In genomic region chr11:57214087-57214395, GRCh38 we compare ENCODE assay signal across 20 cellular contexts. TPM values are rescaled to one million over a fixed set of nuclear protein-coding genes. Genes with fewer than 3 reads are reported as not detected.
DNase-seq lines count a peak whose midpoint lies in the region; ATAC-seq and TF ChIP-seq lines count a peak whose summit lies in the region.
"Had no signal": no experiment of that assay in that cellular context is flagged by ENCODE, and none has a peak within 500 bp of the region (broad histone marks: within the 10 kb centered on the region; RNA-seq: fewer than 3 reads in every experiment).

No MANE protein-coding gene starts in this region.

- no peaks in the 10 kb centered on the region for H3F3A ChIP-seq in GM23338 (replicated peaks; ENCODE audit: low read depth)

- DNase-seq in GM23338 (ENCODE audit: low spot score) (no peak), SJSA1 (ENCODE audit: low read depth in 1 of 2, low spot score in 2 of 2) (peak in 1 of 2 experiments; percentile 32), left ventricle myocardium inferior (no peak), retina (peak; percentile 75), DMS53 treated with DMSO at 0.1 percent for 48 hours (lab: John Stamatoyannopoulos, UW; ENCODE audit: unreplicated experiment) (no peak), T-helper 17 cell (no peak)
- no peak for DNase-seq in activated T-helper 1 cell treated with anti-CD3 and anti-CD28 coated beads, Interleukin-12 subunit alpha, Interleukin-12 subunit beta, Interleukin-2, Interleukin-4 antibody, amounts not matched to agents 30 ng/mL and 10 ng/mL and 1 ng/mL, durations not matched to agents 14 hours and 24 hours and 36 hours (ENCODE audit: low spot score)
- DNase-seq: activated CD4-positive, alpha-beta memory T cell treated with anti-CD3 and anti-CD28 coated beads, Interleukin-2, amount 10 ng/mL, durations not matched to agents 7 days and 5 days; activated effector memory CD4-positive, alpha-beta T cell treated with anti-CD3 and anti-CD28 coated beads, Interleukin-2, amount 50 U/mL, for 16 hours; CD4-positive, alpha-beta T cell; effector CD8-positive, alpha-beta T cell; naive thymus-derived CD4-positive, alpha-beta T cell; NCI-H526; RPMI8226; stimulated activated CD4-positive, alpha-beta T cell treated with anti-CD3 and anti-CD28 coated beads, Interleukin-4, amount 100 ng/mL, for 1 hour had no signal

- H3K4me3 ChIP-seq in GM23338 (no peak overlapping the region), SJSA1 (no peak overlapping the region), left ventricle myocardium inferior (no peak overlapping the region)
- H3K4me3 ChIP-seq: ascending aorta had no signal

- H3K9me3 ChIP-seq in SJSA1 (replicated peaks), result no peaks in the 10 kb centered on the region
- no peaks in the 10 kb centered on the region for H3K9me3 ChIP-seq in left ventricle myocardium inferior (replicated peaks)
- no peaks in the 10 kb centered on the region for H3K9me3 ChIP-seq in T-helper 17 cell (ENCODE audit: control insufficient read depth, low read length, poor library complexity, severe bottlenecking)
- H3K9me3 ChIP-seq: ascending aorta had no signal

- no peak overlapping the region for H3K27ac ChIP-seq in GM23338 (ENCODE audit: low read depth)
- peak overlapping the region; percentile 45 for H3K27ac ChIP-seq in SJSA1
- peak overlapping the region; percentile 77 for H3K27ac ChIP-seq in left ventricle myocardium inferior (replicated peaks)
- H3K27ac ChIP-seq: ascending aorta had no signal

- no peaks in the 10 kb centered on the region; the same call in 2 of the 3 replicates for H3K9me3 Mint-ChIP-seq in GM23338
- no peaks in the 10 kb centered on the region for H3K9me3 Mint-ChIP-seq in activated T-helper 1 cell treated with anti-CD3 and anti-CD28 coated beads, Interleukin-12 subunit alpha, Interleukin-12 subunit beta, Interleukin-2, Interleukin-4 antibody, amounts not matched to agents 30 ng/mL and 10 ng/mL and 1 ng/mL, durations not matched to agents 14 hours and 24 hours and 36 hours
- H3K9me3 Mint-ChIP-seq: activated CD4-positive, alpha-beta memory T cell treated with anti-CD3 and anti-CD28 coated beads, Interleukin-2, amount 10 ng/mL, durations not matched to agents 7 days and 5 days; CD4-positive, alpha-beta T cell had no signal

- ATAC-seq in GM23338 (no peak), HG03045 (IDR thresholded peaks at IDR 0.05; ENCODE audit: unreplicated experiment) (no peak), T-helper 17 cell (no peak)
- ATAC-seq: naive thymus-derived CD4-positive, alpha-beta T cell had no signal

- peaks cover 18% of the 10 kb centered on the region; the same call in 1 of the 2 replicates for H3K9me2 ChIP-seq in GM23338 (ENCODE audit: insufficient read depth)

- H3K27me3 ChIP-seq in GM23338 (ENCODE audit: insufficient read depth), result no peaks in the 10 kb centered on the region
- no peaks in the 10 kb centered on the region for H3K27me3 ChIP-seq in SJSA1 (replicated peaks)
- peaks cover 3% of the 10 kb centered on the region for H3K27me3 ChIP-seq in left ventricle myocardium inferior (ENCODE audit: low read depth)
- H3K27me3 ChIP-seq: ascending aorta had no signal

- H3K36me3 ChIP-seq in GM23338 (ENCODE audit: insufficient read depth) (no peaks in the 10 kb centered on the region), SJSA1 (no peaks in the 10 kb centered on the region), left ventricle myocardium inferior (no peaks in the 10 kb centered on the region)
- H3K36me3 ChIP-seq: ascending aorta had no signal

- H4K20me1 ChIP-seq in GM23338 (replicated peaks; ENCODE audit: insufficient read depth), result no peaks in the 10 kb centered on the region

- H3K4me3 Mint-ChIP-seq in GM23338 (no peak overlapping the region), T-helper 17 cell (no peak overlapping the region)
- no peak overlapping the region for H3K4me3 Mint-ChIP-seq in activated T-helper 1 cell treated with anti-CD3 and anti-CD28 coated beads, Interleukin-12 subunit alpha, Interleukin-12 subunit beta, Interleukin-2, Interleukin-4 antibody, amounts not matched to agents 30 ng/mL and 10 ng/mL and 1 ng/mL, durations not matched to agents 14 hours and 24 hours and 36 hours
- H3K4me3 Mint-ChIP-seq: activated CD4-positive, alpha-beta memory T cell treated with anti-CD3 and anti-CD28 coated beads, Interleukin-2, amount 10 ng/mL, durations not matched to agents 7 days and 5 days; CD4-positive, alpha-beta T cell; naive thymus-derived CD4-positive, alpha-beta T cell had no signal

- H3K4me1 Mint-ChIP-seq in GM23338 (peaks cover 2% of the 10 kb centered on the region; the same call in 1 of the 3 replicates), T-helper 17 cell (no peaks in the 10 kb centered on the region)
- H3K4me1 Mint-ChIP-seq in activated T-helper 1 cell treated with anti-CD3 and anti-CD28 coated beads, Interleukin-12 subunit alpha, Interleukin-12 subunit beta, Interleukin-2, Interleukin-4 antibody, amounts not matched to agents 30 ng/mL and 10 ng/mL and 1 ng/mL, durations not matched to agents 14 hours and 24 hours and 36 hours (ENCODE audit: low read depth), result no peaks in the 10 kb centered on the region
- H3K4me1 Mint-ChIP-seq: activated CD4-positive, alpha-beta memory T cell treated with anti-CD3 and anti-CD28 coated beads, Interleukin-2, amount 10 ng/mL, durations not matched to agents 7 days and 5 days; naive thymus-derived CD4-positive, alpha-beta T cell had no signal

- TF ChIP-seq CTCF in GM23338 (conservative IDR thresholded peaks at IDR 0.05; ENCODE audit: low read depth in 2 of 2) (no peak), left ventricle myocardium inferior (IDR thresholded peaks at IDR 0.05; ENCODE audit: borderline replicate concordance) (no peak)

- H3K27me3 Mint-ChIP-seq in GM23338 (ENCODE audit: insufficient read depth, low read depth, poor library complexity), result peaks cover 5% of the 10 kb centered on the region
- H3K27me3 Mint-ChIP-seq in activated T-helper 1 cell treated with anti-CD3 and anti-CD28 coated beads, Interleukin-12 subunit alpha, Interleukin-12 subunit beta, Interleukin-2, Interleukin-4 antibody, amounts not matched to agents 30 ng/mL and 10 ng/mL and 1 ng/mL, durations not matched to agents 14 hours and 24 hours and 36 hours (ENCODE audit: insufficient read depth), result peaks cover 3% of the 10 kb centered on the region
- peaks cover 26% of the 10 kb centered on the region for H3K27me3 Mint-ChIP-seq in T-helper 17 cell
- H3K27me3 Mint-ChIP-seq: activated CD4-positive, alpha-beta memory T cell treated with anti-CD3 and anti-CD28 coated beads, Interleukin-2, amount 10 ng/mL, durations not matched to agents 7 days and 5 days had no signal

- intact Hi-C loops in left ventricle myocardium inferior (cut with micrococcal nuclease), result no loop called here
- intact Hi-C loops in activated T-helper 1 cell treated with anti-CD3 and anti-CD28 coated beads, Interleukin-12 subunit alpha, Interleukin-12 subunit beta, Interleukin-2, Interleukin-4 antibody, amounts not matched to agents 30 ng/mL and 10 ng/mL and 1 ng/mL, durations not matched to agents 14 hours and 24 hours and 36 hours (cut with micrococcal nuclease), result no loop called here

- H3K4me1 ChIP-seq in GM23338 (ENCODE audit: insufficient read depth) (peaks cover 27% of the 10 kb centered on the region), SJSA1 (replicated peaks) (peaks cover 24% of the 10 kb centered on the region), left ventricle myocardium inferior (peaks cover 74% of the 10 kb centered on the region)
- H3K4me1 ChIP-seq: ascending aorta had no signal

- H2AFZ ChIP-seq in GM23338, result peak overlapping the region; percentile 64

- H3K27ac Mint-ChIP-seq in GM23338, result no peak overlapping the region
- no peak overlapping the region for H3K27ac Mint-ChIP-seq in activated T-helper 1 cell treated with anti-CD3 and anti-CD28 coated beads, Interleukin-12 subunit alpha, Interleukin-12 subunit beta, Interleukin-2, Interleukin-4 antibody, amounts not matched to agents 30 ng/mL and 10 ng/mL and 1 ng/mL, durations not matched to agents 14 hours and 24 hours and 36 hours
- H3K27ac Mint-ChIP-seq in T-helper 17 cell, result no peak overlapping the region
- H3K27ac Mint-ChIP-seq: activated CD4-positive, alpha-beta memory T cell treated with anti-CD3 and anti-CD28 coated beads, Interleukin-2, amount 10 ng/mL, durations not matched to agents 7 days and 5 days; CD4-positive, alpha-beta T cell; naive thymus-derived CD4-positive, alpha-beta T cell had no signal

- H3K36me3 Mint-ChIP-seq in GM23338 (ENCODE audit: low read depth) (peaks cover 3% of the 10 kb centered on the region; the same call in 1 of the 3 replicates), T-helper 17 cell (ENCODE audit: low read depth) (no peaks in the 10 kb centered on the region)
- no peaks in the 10 kb centered on the region for H3K36me3 Mint-ChIP-seq in activated T-helper 1 cell treated with anti-CD3 and anti-CD28 coated beads, Interleukin-12 subunit alpha, Interleukin-12 subunit beta, Interleukin-2, Interleukin-4 antibody, amounts not matched to agents 30 ng/mL and 10 ng/mL and 1 ng/mL, durations not matched to agents 14 hours and 24 hours and 36 hours (ENCODE audit: low read depth)
- H3K36me3 Mint-ChIP-seq: naive thymus-derived CD4-positive, alpha-beta T cell had no signal

- H3K4me2 ChIP-seq in GM23338, result peak overlapping the region; percentile 85

- H3K79me2 ChIP-seq in GM23338 (replicated peaks; ENCODE audit: insufficient read depth), result no peaks in the 10 kb centered on the region

TF ChIP-seq in GM23338, 12 proteins besides CTCF, POLR2A, EP300 and RAD21 (continues in another document):
- no peak for TF ChIP-seq JUNB (IDR thresholded peaks at IDR 0.05; ENCODE audit: unreplicated experiment)

RNA-seq across cellular contexts. Expression of gene APLNR, which starts 23.0 kb away (rescaled TPM):
- 0.10 and 0.12 TPM in 2 replicates for total RNA-seq in GM23338 (2014; rRNA removed; shearing (Covaris generic))
- polyA plus RNA-seq in GM23338 (2016; fragmentation: Nextera tagmentation; extraction: Ambion mirVana), result not detected in 2 replicates
- not detected in 2 replicates for total RNA-seq in SJSA1 (2014; rRNA removed; shearing (Covaris generic))
- 8.5 TPM for total RNA-seq in left ventricle myocardium inferior
- not detected in 2 replicates for total RNA-seq in activated T-helper 1 cell treated with anti-CD3 and anti-CD28 coated beads, Interleukin-12 subunit alpha, Interleukin-12 subunit beta, Interleukin-2, Interleukin-4 antibody, amounts not matched to agents 30 ng/mL and 10 ng/mL and 1 ng/mL, durations not matched to agents 14 hours and 24 hours and 36 hours
- total RNA-seq in T-helper 17 cell, result not detected
- total RNA-seq: activated CD4-positive, alpha-beta memory T cell treated with anti-CD3 and anti-CD28 coated beads, Interleukin-2, amount 10 ng/mL, durations not matched to agents 7 days and 5 days; CD4-positive, alpha-beta T cell; G401; naive thymus-derived CD4-positive, alpha-beta T cell; renal cortical epithelial cell had no signal
- polyA plus RNA-seq: naive thymus-derived CD4-positive, alpha-beta T cell had no signal

RNA-seq across cellular contexts. Expression of gene LRRC55, which starts 32.3 kb away (rescaled TPM):
- 1.4 and 1.5 TPM in 2 replicates for total RNA-seq in GM23338 (2014; rRNA removed; shearing (Covaris generic))
- polyA plus RNA-seq in GM23338 (2016; fragmentation: Nextera tagmentation; extraction: Ambion mirVana), result 0.10 and 0.15 TPM in 2 replicates
- not detected in 2 replicates for total RNA-seq in SJSA1 (2014; rRNA removed; shearing (Covaris generic))
- total RNA-seq in left ventricle myocardium inferior, result 0.16 TPM
- total RNA-seq in activated T-helper 1 cell treated with anti-CD3 and anti-CD28 coated beads, Interleukin-12 subunit alpha, Interleukin-12 subunit beta, Interleukin-2, Interleukin-4 antibody, amounts not matched to agents 30 ng/mL and 10 ng/mL and 1 ng/mL, durations not matched to agents 14 hours and 24 hours and 36 hours, result not detected in 2 replicates
- total RNA-seq in T-helper 17 cell, result not detected
- total RNA-seq: activated CD4-positive, alpha-beta memory T cell treated with anti-CD3 and anti-CD28 coated beads, Interleukin-2, amount 10 ng/mL, durations not matched to agents 7 days and 5 days; ascending aorta; CD4-positive, alpha-beta T cell; G401; naive thymus-derived CD4-positive, alpha-beta T cell; renal cortical epithelial cell; ureter had no signal
- polyA plus RNA-seq: naive thymus-derived CD4-positive, alpha-beta T cell had no signal
